8 cellular contexts compared by ENCODE assay signal in the genomic region with DNA sequence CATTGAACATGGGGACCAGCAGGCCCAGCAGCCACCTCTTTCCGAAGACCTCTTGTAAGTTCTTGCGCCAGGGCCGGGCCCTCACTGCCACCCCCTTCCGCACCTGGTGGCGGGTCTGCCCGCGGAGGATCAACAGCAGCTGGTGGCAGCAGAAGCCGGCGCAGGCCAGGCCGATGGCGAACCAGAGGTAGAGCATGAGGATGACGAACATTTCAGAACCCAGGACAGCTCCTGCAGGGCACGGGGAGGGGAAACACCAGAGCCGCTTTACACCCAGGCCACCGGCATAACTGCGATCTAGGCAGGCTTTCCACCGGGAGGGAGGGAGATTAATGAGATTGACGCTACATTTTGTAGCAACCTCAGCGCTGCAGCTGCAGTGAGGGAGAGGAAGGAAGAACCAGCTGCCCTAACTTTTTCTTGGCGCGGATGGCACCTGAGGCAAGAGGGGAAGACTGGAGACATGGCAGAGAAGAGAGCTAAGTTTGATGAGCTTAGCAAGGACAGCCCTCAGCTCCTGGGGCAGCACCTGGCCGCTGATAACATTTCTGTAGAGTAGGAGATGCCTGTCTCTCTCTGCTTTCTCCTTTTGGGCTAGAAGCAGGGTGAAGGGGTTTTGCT. TPM values are rescaled to one million over a fixed set of nuclear protein-coding genes. Genes with fewer than 3 reads are reported as not detected.
A peak's percentile ranks its signal among the peaks of the same experiment; 100 is the strongest.
DNase-seq lines count a peak whose midpoint lies in the region; ATAC-seq lines count a peak whose summit lies in the region.

No MANE protein-coding gene starts in this region.

- DNase-seq in HuH-7.5 (ENCODE audit: low spot score), result peak; percentile 88
- DNase-seq in activated CD4-positive, alpha-beta memory T cell treated with anti-CD3 and anti-CD28 coated beads for 36 hours, result peak; percentile 76
- peak in 6 of 10 donors; percentile 22 to 89 (median 33) for DNase-seq in posterior cingulate gyrus
- DNase-seq in DMS114 treated with DMSO at 0.1 percent for 48 hours (lab: John Stamatoyannopoulos, UW; ENCODE audit: unreplicated experiment), result no peak
- no peak for DNase-seq in NCI-H1436 treated with DMSO at 0.1 percent for 48 hours (lab: John Stamatoyannopoulos, UW)

- intact Hi-C loops in activated CD4-positive, alpha-beta memory T cell treated with anti-CD3 and anti-CD28 coated beads for 36 hours (cut with micrococcal nuclease), result no loop called here
- intact Hi-C loops in posterior cingulate gyrus (cut with DNase I), result no loop called here

- H3K9me3 Mint-ChIP-seq in activated CD4-positive, alpha-beta memory T cell treated with anti-CD3 and anti-CD28 coated beads for 36 hours, result no peaks in the 10 kb centered on the region

- peaks cover 5% of the 10 kb centered on the region for H3K4me1 Mint-ChIP-seq in activated CD4-positive, alpha-beta memory T cell treated with anti-CD3 and anti-CD28 coated beads for 36 hours (ENCODE audit: low read depth)

- H3K36me3 Mint-ChIP-seq in activated CD4-positive, alpha-beta memory T cell treated with anti-CD3 and anti-CD28 coated beads for 36 hours, result no peaks in the 10 kb centered on the region

- CTCF ChIA-PET in activated CD4-positive, alpha-beta memory T cell treated with anti-CD3 and anti-CD28 coated beads for 36 hours (lab: Charles Lee), result interaction anchor here (1.3 to 4.3 kb wide), 5 partner anchors 9 to 182 kb away, joined by 3 to 23 read pairs (median 6); no protein-coding TSS in a partner anchor

- no peak overlapping the region for H3K27ac Mint-ChIP-seq in activated CD4-positive, alpha-beta memory T cell treated with anti-CD3 and anti-CD28 coated beads for 36 hours

- H3K4me3 Mint-ChIP-seq in activated CD4-positive, alpha-beta memory T cell treated with anti-CD3 and anti-CD28 coated beads for 36 hours, result no peak overlapping the region

- H3K27me3 Mint-ChIP-seq in activated CD4-positive, alpha-beta memory T cell treated with anti-CD3 and anti-CD28 coated beads for 36 hours, result peaks cover 52% of the 10 kb centered on the region

- POLR2A ChIA-PET in activated CD4-positive, alpha-beta memory T cell treated with anti-CD3 and anti-CD28 coated beads for 36 hours (lab: Charles Lee), result interaction anchor here (0.6 kb wide), 1 partner anchor 1270 kb away, joined by 4 read pairs; no protein-coding TSS in a partner anchor

- ATAC-seq in GM18498 (IDR thresholded peaks at IDR 0.05; ENCODE audit: unreplicated experiment) (peak; percentile 51), esophagus mucosa (peak; percentile 76), HG03108 (IDR thresholded peaks at IDR 0.05; ENCODE audit: unreplicated experiment) (no peak)

RNA-seq across cellular contexts. Expression of a gene that starts 7.8 kb away (rescaled TPM):
- total RNA-seq in activated CD4-positive, alpha-beta memory T cell treated with anti-CD3 and anti-CD28 coated beads for 36 hours, result not detected
- not detected for total RNA-seq in esophagus mucosa

RNA-seq across cellular contexts. Expression of a gene that starts 35.8 kb away (rescaled TPM):
- total RNA-seq in activated CD4-positive, alpha-beta memory T cell treated with anti-CD3 and anti-CD28 coated beads for 36 hours, result 1 to 10 TPM; 7.3 to 7.5 TPM
- 19.7 TPM for total RNA-seq in esophagus mucosa

RNA-seq across cellular contexts. Expression of a gene that starts 47.8 kb away (rescaled TPM):
- total RNA-seq in activated CD4-positive, alpha-beta memory T cell treated with anti-CD3 and anti-CD28 coated beads for 36 hours, result 1 to 10 TPM in 1 of 2 experiments, under 1 TPM in 1; 0.80 to 1.7 TPM
- 4.7 TPM for total RNA-seq in esophagus mucosa

Comparison
In these comparisons a context has a peak if more than half of its experiments do, and no peak if none do; other contexts are left out.
1. DNase-seq: peak in HuH-7.5 (single experiment), activated CD4-positive, alpha-beta memory T cell treated with anti-CD3 and anti-CD28 coated beads for 36 hours (single experiment) and posterior cingulate gyrus (6 of 10); none in DMS114 treated with DMSO at 0.1 percent for 48 hours (single experiment) and NCI-H1436 treated with DMSO at 0.1 percent for 48 hours (single experiment).